10 cellular contexts compared by ENCODE assay signal in the genomic region with DNA sequence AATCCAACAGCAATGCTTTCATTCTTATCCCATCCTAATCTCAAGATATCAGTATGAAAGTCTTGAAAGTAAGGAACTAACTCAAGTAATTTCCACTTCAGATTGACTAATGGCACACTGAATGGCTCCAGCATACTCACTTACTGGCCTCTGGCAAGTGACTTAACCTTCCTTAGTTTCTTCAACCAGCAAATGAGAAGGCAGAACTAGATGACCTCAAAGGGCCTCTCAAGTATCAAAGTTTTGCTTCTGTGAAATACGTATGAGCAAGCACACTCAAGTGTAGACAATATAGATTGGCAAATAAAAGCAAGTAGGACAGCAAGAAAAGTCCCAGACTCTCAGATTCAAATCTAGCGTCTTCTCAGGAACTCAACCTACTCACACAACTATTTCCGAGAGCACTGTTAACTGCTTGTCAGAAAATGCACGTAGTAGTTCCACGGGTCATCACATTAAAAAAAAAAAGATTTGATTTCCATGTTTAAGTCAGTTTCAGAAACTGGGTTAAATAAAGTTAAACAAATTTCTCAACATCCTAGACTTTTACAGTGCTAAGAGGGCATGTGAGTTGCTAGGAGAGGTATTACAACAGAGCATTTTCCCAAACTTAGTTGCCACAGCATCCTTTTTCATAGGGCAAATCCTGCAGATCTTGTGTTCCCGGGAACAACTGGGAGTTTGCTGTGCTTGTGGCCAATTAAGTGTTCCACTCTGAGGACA.
DNase-seq lines count a peak whose midpoint lies in the region; ATAC-seq and TF ChIP-seq lines count a peak whose summit lies in the region.
"Had no signal": no experiment of that assay in that cellular context is flagged by ENCODE, and none has a peak within 500 bp of the region (broad histone marks: within the 10 kb centered on the region; RNA-seq: fewer than 3 reads in every experiment).

No MANE protein-coding gene starts in this region.

- no peak for DNase-seq in activated T-cell treated with anti-CD3 and anti-CD28 coated beads, Interleukin-2, amount 50 U/mL, for 24 hours
- DNase-seq in activated T-cell treated with anti-CD3 and anti-CD28 coated beads for 4 hours (no peak), SKM-1 treated with dmso at 0.1 percent for 144 hours (lab: John Stamatoyannopoulos, UW; ENCODE audit: unreplicated experiment) (peak; percentile 71), fibroblast of pulmonary artery (ENCODE audit: low read depth) (peak; percentile 70), testis (no peak), medulla oblongata (ENCODE audit: extremely low spot score) (no peak)
- DNase-seq: T1000 had no signal

- no peaks in the 10 kb centered on the region for H3K9me3 Mint-ChIP-seq in activated T-cell treated with anti-CD3 and anti-CD28 coated beads, Interleukin-2, amount 50 U/mL, for 24 hours

- WGBS in testis, 2 donors = 65 to 66% methylated on average over 6 of the region's 6 CpGs

- H3K27ac Mint-ChIP-seq in activated T-cell treated with anti-CD3 and anti-CD28 coated beads, Interleukin-2, amount 50 U/mL, for 24 hours = peak overlapping the region; percentile 98

- H3K36me3 ChIP-seq in testis (ENCODE audit: low read depth, missing control alignments) = no peaks in the 10 kb centered on the region
- H3K36me3 ChIP-seq: BLaER1 had no signal

- H3K27ac ChIP-seq in testis = peak overlapping the region; percentile 34 to 41
- H3K27ac ChIP-seq: BLaER1 had no signal

- H3K4me1 Mint-ChIP-seq in activated T-cell treated with anti-CD3 and anti-CD28 coated beads, Interleukin-2, amount 50 U/mL, for 24 hours (ENCODE audit: low read depth) = peaks cover 95% of the 10 kb centered on the region

- no peaks in the 10 kb centered on the region for H3K27me3 ChIP-seq in testis
- H3K27me3 ChIP-seq: BLaER1 had no signal

- H3K4me3 ChIP-seq in fibroblast of pulmonary artery (replicated peaks; ENCODE audit: low read depth, low read length) (no peak overlapping the region), testis (no peak overlapping the region)
- H3K4me3 ChIP-seq: BLaER1 had no signal

- no peaks in the 10 kb centered on the region for H3K27me3 Mint-ChIP-seq in activated T-cell treated with anti-CD3 and anti-CD28 coated beads, Interleukin-2, amount 50 U/mL, for 24 hours

- intact Hi-C loops in testis (cut with DNase I; ENCODE audit: low total_unique reads) = no loop called here

- TF ChIP-seq POLR2A in testis (IDR thresholded peaks at IDR 0.05) = no peak

- peaks cover 52% of the 10 kb centered on the region for H3K4me1 ChIP-seq in testis

- ATAC-seq in GM18517 (IDR thresholded peaks at IDR 0.05; ENCODE audit: unreplicated experiment) (no peak), GM21423 (IDR thresholded peaks at IDR 0.05; ENCODE audit: unreplicated experiment) (no peak)

- H3K9me3 ChIP-seq in testis = no peaks in the 10 kb centered on the region
- H3K9me3 ChIP-seq: BLaER1 had no signal

- peak overlapping the region; percentile 60 for H3K4me3 Mint-ChIP-seq in activated T-cell treated with anti-CD3 and anti-CD28 coated beads, Interleukin-2, amount 50 U/mL, for 24 hours

- H3K36me3 Mint-ChIP-seq in activated T-cell treated with anti-CD3 and anti-CD28 coated beads, Interleukin-2, amount 50 U/mL, for 24 hours (ENCODE audit: low read depth) = peaks cover 36% of the 10 kb centered on the region

- TF ChIP-seq CTCF in fibroblast of pulmonary artery (IDR thresholded peaks at IDR 0.05; ENCODE audit: low read length, missing control alignments) (no peak), testis (IDR thresholded peaks at IDR 0.05) (no peak)

Comparison
In these comparisons a context has a peak if more than half of its experiments do, and no peak if none do; other contexts are left out.
1. DNase-seq: peak in SKM-1 treated with dmso at 0.1 percent for 144 hours (single experiment) and fibroblast of pulmonary artery (single experiment); none in activated T-cell treated with anti-CD3 and anti-CD28 coated beads, Interleukin-2, amount 50 U/mL, for 24 hours (single experiment), activated T-cell treated with anti-CD3 and anti-CD28 coated beads for 4 hours (single experiment), testis (single experiment) and medulla oblongata (single experiment).